ENCODE assay signal across 7 cellular contexts in genomic region chr17:41864837-41865595, GRCh38. TPM values are rescaled to one million over a fixed set of nuclear protein-coding genes. Genes with fewer than 3 reads are reported as not detected.
A peak's percentile ranks its signal among the peaks of the same experiment; 100 is the strongest.
DNase-seq lines count a peak whose midpoint lies in the region; ATAC-seq, FAIRE-seq and TF ChIP-seq lines count a peak whose summit lies in the region.

TSS of gene KLHL11 (minus strand) at chr17:41865423. CDS start at chr17:41865370, 53 bp downstream.

- peaks cover 7% of the 10 kb centered on the region; the same call in 1 of the 2 replicates for H3K4me1 ChIP-seq in GM12878 (ENCODE audit: control insufficient read depth, insufficient read depth, low read length)
- H3K4me1 ChIP-seq in sigmoid colon = peaks cover 0 to 30% (median 26%) of the 10 kb centered on the region in 4 donors

- no peak for TF ChIP-seq RAD21 in GM12878 (IDR thresholded peaks at IDR 0.05; ENCODE audit: insufficient read depth, low read depth, low read length)

- BruUV-seq in GM12878 (replicated peaks; lab: Mats Ljungman, UMichigan) = no TSS peak

- intact Hi-C loops in GM12878 (cut with micrococcal nuclease; ENCODE audit: unreplicated experiment) (no loop called here), sigmoid colon (cut with DNase I) (loop anchor here (1.0 to 2.0 kb wide), 2 partner anchors 52 to 127 kb away; partner anchors contain the start of gene FKBP10)

- ATAC-seq in GM18508 (IDR thresholded peaks at IDR 0.05; ENCODE audit: insufficient read depth, unreplicated experiment) = peak; percentile 55
- peak; percentile 77 for ATAC-seq in HG02973 (IDR thresholded peaks at IDR 0.05; ENCODE audit: unreplicated experiment)
- peak; percentile 96 for ATAC-seq in GM12878

- H3K79me2 ChIP-seq in GM12878 (ENCODE audit: control insufficient read depth, insufficient read depth, low read length) = peaks cover 39% of the 10 kb centered on the region

- H3K4me3 ChIP-seq in GM12878 (peak within 1 kb of the TSS; percentile 74), sigmoid colon (peak within 1 kb of the TSS; percentile 82 to 98 (median 90))

- TF ChIP-seq POLR2A in GM12878 (IDR thresholded peaks at IDR 0.05; ENCODE audit: low read depth, low read length) = peak; percentile 93
- TF ChIP-seq POLR2A in sigmoid colon (IDR thresholded peaks at IDR 0.05) = peak; percentile 58 to 64

- peak within 1 kb of the TSS; percentile 74 for H3K27ac ChIP-seq in GM12878 (ENCODE audit: control insufficient read depth, insufficient read depth)
- H3K27ac ChIP-seq in sigmoid colon = peak within 1 kb of the TSS; percentile 93 to 96 (median 96)

- SMC1A ChIA-PET in GM12878 (lab: Charles Lee; ENCODE audit: uncharacterized antibody, unreplicated experiment) = interaction anchor here (0.6 to 3.9 kb wide), 3 partner anchors 15 to 102 kb away, joined by 3 to 33 read pairs (median 3); partner anchors contain the start of gene CNP

- TF ChIP-seq EP300 in GM12878 (IDR thresholded peaks at IDR 0.05; ENCODE audit: borderline replicate concordance in 1 of 2, control insufficient read depth in 1 of 2, low read depth in 2 of 2, low read length in 2 of 2) (no peak), sigmoid colon (IDR thresholded peaks at IDR 0.05) (no peak)

- in situ Hi-C loops in GM12878 (cut with MboI) = no loop called here

- FAIRE-seq in GM12878 (lab: Jason Lieb, UNC) = peak; percentile 75

- H3K9me3 ChIP-seq in GM12878 (replicated peaks; ENCODE audit: control insufficient read depth, insufficient read depth, low read length) = no peaks in the 10 kb centered on the region
- H3K9me3 ChIP-seq in sigmoid colon = no peaks in the 10 kb centered on the region

- WGBS in GM12878 (ENCODE audit: insufficient coverage, insufficient replicate concordance, low lambda C conversion rate, missing lambda C conversion rate) = 2% methylated on average over 83 of the region's 90 CpGs
- 0% methylated on average over 90 of the region's 90 CpGs for WGBS in sigmoid colon, 2 donors

- peak within 1 kb of the TSS; percentile 92 for H2AFZ ChIP-seq in GM12878 (ENCODE audit: control insufficient read depth, low read depth, low read length)

- peak within 1 kb of the TSS; percentile 85 for H3K4me2 ChIP-seq in GM12878 (ENCODE audit: control insufficient read depth, insufficient read depth)

- RAD21 ChIA-PET in GM12878 (lab: Charles Lee; ENCODE audit: unreplicated experiment) = interaction anchor here (0.6 to 2.7 kb wide), 7 partner anchors 13 to 329 kb away, joined by 3 to 15 read pairs (median 4); partner anchors contain the start of genes EIF1, GHDC, ODAD4 and P3H4

- peak; percentile 56 for DNase-seq in NCI-H2029 treated with DMSO at 0.1 percent for 48 hours (lab: John Stamatoyannopoulos, UW)
- peak; percentile 90 for DNase-seq in T1000 (lab: John Stamatoyannopoulos, UW)
- peak; percentile 45 for DNase-seq in GM12878 (ENCODE audit: low read depth, low spot score)
- DNase-seq in iPS DF 19.7 (ENCODE audit: low read depth, low spot score) = peak; percentile 42
- DNase-seq in sigmoid colon = peak; percentile 94

- CTCF ChIA-PET in GM12878 (lab: Yijun Ruan, JAX) = interaction anchor here (0.7 to 3.9 kb wide), 5 partner anchors 13 to 161 kb away, joined by 3 to 18 read pairs (median 4); partner anchors contain the start of gene P3H4

- TF ChIP-seq CTCF in GM12878 (IDR thresholded peaks at IDR 0.05 in 2 of 3, conservative IDR thresholded peaks at IDR 0.05 in 1 of 3; ENCODE audit: control insufficient read depth in 2 of 3, extremely low read depth in 1 of 3, insufficient read depth in 1 of 3, low read depth in 3 of 3, low read length in 3 of 3) = no peak
- no peak for TF ChIP-seq CTCF in sigmoid colon (IDR thresholded peaks at IDR 0.05)

- peak within 1 kb of the TSS; percentile 90 for H3K9ac ChIP-seq in GM12878 (ENCODE audit: control insufficient read depth, insufficient read depth, low read length)

- POLR2A ChIA-PET in GM12878 (lab: Charles Lee) = interaction anchor here (0.6 to 3.4 kb wide), 8 partner anchors 10 to 186 kb away, joined by 3 to 15 read pairs (median 3); partner anchors contain the start of gene EIF1

- H4K20me1 ChIP-seq in GM12878 (ENCODE audit: control insufficient read depth, insufficient read depth) = no peaks in the 10 kb centered on the region; the same call in 1 of the 2 replicates

- no peaks in the 10 kb centered on the region for H3K27me3 ChIP-seq in GM12878 (replicated peaks in 1 of 2; ENCODE audit: control insufficient read depth in 2 of 2, insufficient read depth in 2 of 2, low read length in 1 of 2)
- no peaks in the 10 kb centered on the region for H3K27me3 ChIP-seq in sigmoid colon

- H3K36me3 ChIP-seq in GM12878 (ENCODE audit: control insufficient read depth in 2 of 2, insufficient read depth in 2 of 2, low read length in 1 of 2) (peaks cover 3 to 17% of the 10 kb centered on the region in 2 experiments), sigmoid colon (peaks cover 0 to 32% (median 3%) of the 10 kb centered on the region in 4 donors)

TF ChIP-seq in GM12878, 131 proteins besides CTCF, POLR2A, EP300 and RAD21 (continues in another document):
- TF ChIP-seq KAT2A (conservative IDR thresholded peaks at IDR 0.05; ENCODE audit: control insufficient read depth, low read depth, low read length) (no peak), NBN (IDR thresholded peaks at IDR 0.05) (0 out of 2 replicates have a peak, but pooled peaks have one; percentile 38), TBL1XR1 (IDR thresholded peaks at IDR 0.05; ENCODE audit: low read depth, low read length) (0 out of 2 replicates have a peak, but pooled peaks have one; percentile 25), SIN3A (IDR thresholded peaks at IDR 0.05; ENCODE audit: low read depth, low read length) (peak; percentile 30; the same call in 1 of the 2 replicates), PML (IDR thresholded peaks at IDR 0.05; ENCODE audit: low read length) (no peak), HDAC6 (IDR thresholded peaks at IDR 0.05; ENCODE audit: unreplicated experiment) (no peak), HDGF (IDR thresholded peaks at IDR 0.05) (0 out of 2 replicates have a peak, but pooled peaks have one; percentile 54), POLR2AphosphoS5 (IDR thresholded peaks at IDR 0.05; ENCODE audit: low read length) (peak; percentile 71), HDAC2 (IDR thresholded peaks at IDR 0.05) (no peak), GATAD2B (conservative IDR thresholded peaks at IDR 0.05; ENCODE audit: low read depth) (peak; percentile 66; the same call in 1 of the 2 replicates), SMARCA5 (IDR thresholded peaks at IDR 0.05) (peak; percentile 77; the same call in 1 of the 2 replicates), CREM (IDR thresholded peaks at IDR 0.05; ENCODE audit: low read depth) (0 out of 2 replicates have a peak, but pooled peaks have one; percentile 15), NR2C1 (IDR thresholded peaks at IDR 0.05) (0 out of 2 replicates have a peak, but pooled peaks have one; percentile 20), RCOR1 (conservative IDR thresholded peaks at IDR 0.05; ENCODE audit: low read depth, low read length) (no peak), YY1 (IDR thresholded peaks at IDR 0.05; ENCODE audit: low read depth, low read length) (peak; percentile 98), BCL3 (IDR thresholded peaks at IDR 0.05; ENCODE audit: borderline replicate concordance, insufficient read depth, low read depth, low read length, poor library complexity, severe bottlenecking) (peak; percentile 57), SMAD5 (IDR thresholded peaks at IDR 0.05; ENCODE audit: low read depth) (0 out of 2 replicates have a peak, but pooled peaks have one; percentile 44), POU2F2 (IDR thresholded peaks at IDR 0.05; ENCODE audit: borderline replicate concordance, low read depth, low read length) (peak; percentile 58; the same call in 1 of the 3 replicates), BHLHE40 (IDR thresholded peaks at IDR 0.05; ENCODE audit: borderline replicate concordance in 1 of 2, low read depth in 2 of 2, low read length in 1 of 2) (peak; percentile 52; a peak in 3 of 4 replicates), RFX5 (IDR thresholded peaks at IDR 0.05; ENCODE audit: low read depth, low read length) (peak; percentile 27; the same call in 1 of the 2 replicates), TCF3 (IDR thresholded peaks at IDR 0.05; ENCODE audit: borderline replicate concordance, insufficient read depth, low read depth, low read length) (no peak), BACH1 (IDR thresholded peaks at IDR 0.05; ENCODE audit: borderline replicate concordance) (peak; percentile 66), MXI1 (IDR thresholded peaks at IDR 0.05; ENCODE audit: low read depth, low read length) (peak; percentile 47; the same call in 1 of the 2 replicates)

RNA-seq across cellular contexts. Expression of gene KLHL11, which starts in this region (rescaled TPM):
- total RNA-seq in GM12878 (2013; cell fraction: nucleolus; rRNA removed) = 23.5 and 24.7 TPM in 2 replicates
- total RNA-seq in GM12878 (2014; rRNA removed) = 15.5 and 17.2 TPM in 2 replicates
- 13.4 and 13.9 TPM in 2 replicates for total RNA-seq in GM12878 (2014; rRNA removed; fragmentation: Illumina TruSeq; extraction: Trizol)
- total RNA-seq in GM12878 (2021) = 11.5 and 13.9 TPM in 2 replicates
- polyA plus RNA-seq in GM12878 (2011; ENCODE audit: low read depth) = 3.1 TPM
- polyA plus RNA-seq in GM12878 (2011; rRNA removed) = 8.6 and 9.2 TPM in 2 replicates
- polyA plus RNA-seq in GM12878 (2011; cell fraction: cytosol; rRNA removed) = 5.9 and 6.7 TPM in 2 replicates
- polyA plus RNA-seq in GM12878 (2011; cell fraction: nucleus; rRNA removed) = 3.4 and 4.0 TPM in 2 replicates
- polyA plus RNA-seq in GM12878 (2012) = 2.3 and 2.4 TPM in 2 replicates
- polyA plus RNA-seq in GM12878 (2014; fragmentation: Illumina TruSeq; extraction: Trizol) = 3.1 and 4.5 TPM in 2 replicates
- under 1 TPM; 0.07 to 0.10 TPM for polyA plus RNA-seq in GM12878 (2014; fragmentation: Nextera tagmentation; extraction: Ambion mirVana)
- 5.4 and 6.0 TPM in 2 replicates for polyA plus RNA-seq in GM12878 (2014; rRNA removed)
- 10 to 100 TPM; 11.5 to 12.1 TPM for polyA plus RNA-seq in GM12878 (2016; fragmentation: Nextera tagmentation; extraction: Ambion mirVana)
- polyA minus RNA-seq in GM12878 (2011; rRNA and poly(A)+ RNA removed) = 31.0 and 44.5 TPM in 2 replicates
- 8.7 and 13.5 TPM in 2 replicates for polyA minus RNA-seq in GM12878 (2011; cell fraction: cytosol; rRNA and poly(A)+ RNA removed)
- polyA minus RNA-seq in GM12878 (2011; cell fraction: nucleus; rRNA and poly(A)+ RNA removed) = 5.1 and 7.9 TPM in 2 replicates
- total RNA-seq in sigmoid colon = 10 to 100 TPM; 16.1 to 21.6 (median 19.2) TPM
- 1 to 10 TPM in 1 of 3 donors, under 1 TPM in 1, not detected in 1; 0.46 to 2.0 TPM for polyA plus RNA-seq in sigmoid colon

Comparison
In these comparisons a context has a peak if more than half of its experiments do, and no peak if none do; other contexts are left out.
1. Peak in every context shown above with its lines: DNase-seq, ATAC-seq, H3K4me3 ChIP-seq and H3K27ac ChIP-seq.
2. DNase-seq: peak in every context shown above with its lines; median percentile 94 in sigmoid colon; 90 in T1000; 56 in NCI-H2029 treated with DMSO at 0.1 percent for 48 hours; 45 in GM12878; 42 in iPS DF 19.7.